10 cellular contexts compared by ENCODE assay signal in genomic region chr19:14775326-14775725, GRCh38. TPM values are rescaled to one million over a fixed set of nuclear protein-coding genes. Genes with fewer than 3 reads are reported as not detected.
DNase-seq lines count a peak whose midpoint lies in the region; ATAC-seq and TF ChIP-seq lines count a peak whose summit lies in the region.
"Not testable (repeated sequence)": the region's sequence is repeated elsewhere in the genome, so short reads cannot be mapped to it uniquely, and the experiment has no call there.
"Had no signal": no experiment of that assay in that cellular context is flagged by ENCODE, and none has a peak within 500 bp of the region (broad histone marks: within the 10 kb centered on the region; RNA-seq: fewer than 3 reads in every experiment).

No MANE protein-coding gene starts in this region.

- H4K5ac ChIP-seq in H9 (ENCODE audit: insufficient read length, low read depth, low read length), result not testable (repeated sequence)

- H2BK12ac ChIP-seq in H9 (ENCODE audit: insufficient read length, low read depth, low read length), result not testable (repeated sequence)

- H3K27ac ChIP-seq in BLaER1 treated with 17β-estradiol and CSF1 and Interleukin-3, amounts not matched to agents 10 nM and 100 nM, result peak overlapping the region; percentile 49 to 86 (median 73); a peak in 21 of 22 replicates
- not testable (repeated sequence) for H3K27ac ChIP-seq in H9 (ENCODE audit: insufficient read length, low read depth, low read length); PC-3 (ENCODE audit: low read length); iPS-20b (ENCODE audit: low read length); stomach
- peak overlapping the region; percentile 81 for H3K27ac ChIP-seq in neutrophil

- H3K9me2 ChIP-seq in PC-3 (replicated peaks; ENCODE audit: low read length), result not testable (repeated sequence)

- H3K4me3 Mint-ChIP-seq in H9, result not testable (repeated sequence)
- H3K4me3 Mint-ChIP-seq in MCF 10A (ENCODE audit: unreplicated experiment), result peak overlapping the region; percentile 74

- CTCF ChIA-PET in PC-3 (lab: Charles Lee), result interaction anchor here (0.6 kb wide), 1 partner anchor 310 kb away, joined by 3 read pairs; no protein-coding TSS in a partner anchor
- CTCF ChIA-PET in MCF 10A (lab: Yijun Ruan, JAX), result interaction anchor here (0.6 to 4.0 kb wide), 2 partner anchors 11 to 130 kb away, joined by 3 to 36 read pairs; no protein-coding TSS in a partner anchor

- not testable (repeated sequence) for H2BK20ac ChIP-seq in H9 (ENCODE audit: low read depth, low read length, poor library complexity, severe bottlenecking)

- not testable (repeated sequence) for H3K18ac ChIP-seq in H9 (ENCODE audit: insufficient read length, low read depth, low read length)

- peaks cover 0 to 15% (median 5%) of the 10 kb centered on the region in 11 experiments; a peak in 7 of 22 replicates for H3K27me3 ChIP-seq in BLaER1 treated with 17β-estradiol and CSF1 and Interleukin-3, amounts not matched to agents 10 nM and 100 nM
- H3K27me3 ChIP-seq in H9 (ENCODE audit: insufficient read depth, low read length); PC-3 (ENCODE audit: low read length); neutrophil: not testable (repeated sequence)
- peaks cover 15% of the 10 kb centered on the region for H3K27me3 ChIP-seq in iPS-20b (ENCODE audit: insufficient read depth, low read length)
- H3K27me3 ChIP-seq in stomach, result peaks cover 4 to 61% (median 18%) of the 10 kb centered on the region in 3 donors

- H3K4me1 Mint-ChIP-seq in H9; MCF 10A (ENCODE audit: insufficient read depth, unreplicated experiment): not testable (repeated sequence)

- not testable (repeated sequence) for H2BK120ac ChIP-seq in H9 (ENCODE audit: low read depth, low read length, poor library complexity, severe bottlenecking)

- H3K56ac ChIP-seq in H9 (ENCODE audit: insufficient read length, low read depth, low read length), result not testable (repeated sequence)

- peak overlapping the region; percentile 1 to 89 (median 74); a peak in 18 of 22 replicates for H3K9ac ChIP-seq in BLaER1 treated with 17β-estradiol and CSF1 and Interleukin-3, amounts not matched to agents 10 nM and 100 nM
- not testable (repeated sequence) for H3K9ac ChIP-seq in H9 (ENCODE audit: extremely low read depth, insufficient read length, low read length); PC-3 (ENCODE audit: low read length); iPS-20b (ENCODE audit: low read depth, low read length)

- not testable (repeated sequence) for H2BK5ac ChIP-seq in H9 (ENCODE audit: insufficient read length, low read length)

- TF ChIP-seq POLR2A in stomach (IDR thresholded peaks at IDR 0.05), result not testable (repeated sequence)

- not testable (repeated sequence) for H3K79me2 ChIP-seq in H9 (ENCODE audit: insufficient read depth, low read length); PC-3 (ENCODE audit: low read length)

- H3K14ac ChIP-seq in H9 (ENCODE audit: insufficient read depth, low read length), result not testable (repeated sequence)

- not testable (repeated sequence) for H3T11ph ChIP-seq in H9 (ENCODE audit: low read length)

- H3K23ac ChIP-seq in H9 (ENCODE audit: insufficient read length, low read depth, low read length), result not testable (repeated sequence)

- H4K8ac ChIP-seq in H9 (replicated peaks; ENCODE audit: insufficient read length, low read depth, low read length), result not testable (repeated sequence)

- intact Hi-C loops in PC-3 (cut with micrococcal nuclease); stomach (cut with DNase I; ENCODE audit: low total_unique reads): not testable (repeated sequence)
- intact Hi-C loops in MCF 10A (cut with micrococcal nuclease), result loop anchor here (5.0 kb wide), 1 partner anchor 88 kb away; no protein-coding TSS in a partner anchor

- peaks cover 12% of the 10 kb centered on the region for H3K23me2 ChIP-seq in H9 (ENCODE audit: insufficient read length, low read depth, low read length, poor library complexity, severe bottlenecking)

- DNase-seq in H9, result peak; percentile 18
- DNase-seq in PC-3; MCF 10A (ENCODE audit: unreplicated experiment); stomach: not testable (repeated sequence)
- DNase-seq in activated CD8-positive, alpha-beta memory T cell treated with anti-CD3 and anti-CD28 coated beads, Interleukin-2, amount 50 U/mL, for 48 hours, result peak; percentile 40

- peaks cover 9 to 57% of the 10 kb centered on the region in 2 experiments; a peak in 4 of 5 replicates for H3K9me3 Mint-ChIP-seq in H9
- not testable (repeated sequence) for H3K9me3 Mint-ChIP-seq in MCF 10A (ENCODE audit: unreplicated experiment)

- H2AK5ac ChIP-seq in H9 (ENCODE audit: insufficient read length, low read length), result not testable (repeated sequence)

- H4K91ac ChIP-seq in H9 (ENCODE audit: insufficient read length, low read depth, low read length), result not testable (repeated sequence)

- peaks cover 0 to 57% (median 25%) of the 10 kb centered on the region in 11 experiments; a peak in 13 of 22 replicates for H4K20me1 ChIP-seq in BLaER1 treated with 17β-estradiol and CSF1 and Interleukin-3, amounts not matched to agents 10 nM and 100 nM
- H4K20me1 ChIP-seq in H9 (ENCODE audit: control insufficient read depth, insufficient read depth, insufficient read length); PC-3 (ENCODE audit: low read length): not testable (repeated sequence)

- H3F3A ChIP-seq in PC-3 (ENCODE audit: low read length, unreplicated experiment), result not testable (repeated sequence)

- H3K4me3 ChIP-seq in BLaER1 treated with 17β-estradiol and CSF1 and Interleukin-3, amounts not matched to agents 10 nM and 100 nM, result peak overlapping the region; percentile 36 to 99 (median 70); a peak in 17 of 20 replicates
- H3K4me3 ChIP-seq in PC-3 (ENCODE audit: low read length) (peak overlapping the region; percentile 82; the same call in 1 of the 2 replicates), iPS-20b (ENCODE audit: low read length) (peak overlapping the region; percentile 69; the same call in 1 of the 2 replicates), neutrophil (ENCODE audit: low read depth in 1 of 2, low read length in 1 of 2) (peak overlapping the region; percentile 68 to 97), stomach (peak overlapping the region in 3 of 4 donors; percentile 29 to 45 (median 42))

- H3K4ac ChIP-seq in H9 (ENCODE audit: low read depth, low read length), result not testable (repeated sequence)

- TF ChIP-seq EP300 in stomach (IDR thresholded peaks at IDR 0.05), result not testable (repeated sequence)

- not testable (repeated sequence) for ATAC-seq in PC-3

- not testable (repeated sequence) for H3K79me1 ChIP-seq in H9 (ENCODE audit: insufficient read depth, low read depth, low read length, poor library complexity, severe bottlenecking)

- not testable (repeated sequence) for TF ChIP-seq CTCF in H9 (conservative IDR thresholded peaks at IDR 0.05); PC-3 (conservative IDR thresholded peaks at IDR 0.05; ENCODE audit: low read depth, low read length); MCF 10A (IDR thresholded peaks at IDR 0.05; ENCODE audit: unreplicated experiment); neutrophil (IDR thresholded peaks at IDR 0.05); stomach (IDR thresholded peaks at IDR 0.05)

- no CpG with 5 or more reads among the region's 8 CpGs for WGBS in H9 (ENCODE audit: extremely low coverage, insufficient read length, low lambda C conversion rate)
- WGBS in stomach, 5 donors, result 67 to 80% (median 78%) methylated on average over 6 to 8 of the region's 8 CpGs

- not testable (repeated sequence) for H2AFZ ChIP-seq in H9 (ENCODE audit: low read length); PC-3 (ENCODE audit: low read length)

- H3K4me1 ChIP-seq in BLaER1 treated with 17β-estradiol and CSF1 and Interleukin-3, amounts not matched to agents 10 nM and 100 nM, result peaks cover 72 to 89% (median 77%) of the 10 kb centered on the region in 10 experiments
- H3K4me1 ChIP-seq in H9 (ENCODE audit: insufficient read depth, low read length); PC-3 (ENCODE audit: insufficient read depth, low read length); iPS-20b (ENCODE audit: insufficient read depth, low read length): not testable (repeated sequence)
- H3K4me1 ChIP-seq in neutrophil (ENCODE audit: control insufficient read depth in 1 of 2, insufficient read depth in 1 of 2, low read depth in 1 of 2, low read length in 1 of 2) (peaks cover 15 to 23% of the 10 kb centered on the region in 2 experiments), stomach (peaks cover 0 to 13% (median 5%) of the 10 kb centered on the region in 4 donors)

- not testable (repeated sequence) for H3K27ac Mint-ChIP-seq in H9; MCF 10A (ENCODE audit: low read depth, unreplicated experiment)

- peak overlapping the region; percentile 74 to 98 (median 90) for H3K4me2 ChIP-seq in BLaER1 treated with 17β-estradiol and CSF1 and Interleukin-3, amounts not matched to agents 10 nM and 100 nM
- H3K4me2 ChIP-seq in H9 (ENCODE audit: insufficient read depth, insufficient read length, low read length) (peak overlapping the region; percentile 73), PC-3 (ENCODE audit: low read length) (peak overlapping the region; percentile 97; the same call in 1 of the 2 replicates)

- H2BK15ac ChIP-seq in H9 (ENCODE audit: low read depth, low read length), result not testable (repeated sequence)

- peaks cover 22% of the 10 kb centered on the region for H3K27me3 Mint-ChIP-seq in H9 (ENCODE audit: low read depth)
- not testable (repeated sequence) for H3K27me3 Mint-ChIP-seq in MCF 10A (ENCODE audit: insufficient read depth, unreplicated experiment)

- not testable (repeated sequence) for BruUV-seq in PC-3 (replicated peaks; lab: Mats Ljungman, UMichigan); MCF 10A (replicated peaks; lab: Mats Ljungman, UMichigan)

- peaks cover 0 to 51% (median 33%) of the 10 kb centered on the region in 11 experiments; a peak in 17 of 22 replicates for H3K36me3 ChIP-seq in BLaER1 treated with 17β-estradiol and CSF1 and Interleukin-3, amounts not matched to agents 10 nM and 100 nM
- not testable (repeated sequence) for H3K36me3 ChIP-seq in PC-3 (ENCODE audit: low read depth, low read length); iPS-20b (ENCODE audit: insufficient read depth, low read depth, low read length); stomach
- H3K36me3 ChIP-seq in neutrophil, result peaks cover 30% of the 10 kb centered on the region

- not testable (repeated sequence) for H3K9me3 ChIP-seq in BLaER1 treated with 17β-estradiol and CSF1 and Interleukin-3, amounts not matched to agents 10 nM and 100 nM (replicated peaks in 1 of 11); H9 (ENCODE audit: control insufficient read depth, low read depth, low read length); PC-3 (ENCODE audit: low read length); iPS-20b (ENCODE audit: insufficient read depth, low read depth, low read length); neutrophil; stomach

- POLR2A ChIA-PET in PC-3 (lab: Charles Lee; ENCODE audit: unreplicated experiment), result not testable (repeated sequence)
- POLR2A ChIA-PET in MCF 10A (lab: Yijun Ruan, JAX), result interaction anchor here (0.6 to 0.7 kb wide), 2 partner anchors 202 to 370 kb away, joined by 3 read pairs; no protein-coding TSS in a partner anchor

- not testable (repeated sequence) for H3K36me3 Mint-ChIP-seq in H9 (ENCODE audit: insufficient read depth in 1 of 3, low read depth in 3 of 3)
- peaks cover 25% of the 10 kb centered on the region for H3K36me3 Mint-ChIP-seq in MCF 10A (ENCODE audit: insufficient read depth, unreplicated experiment)

RNA-seq across cellular contexts. Expression of gene ADGRE2, which starts 3.0 kb away (rescaled TPM):
- total RNA-seq in H9 (2021), result 1.2 and 1.4 TPM in 2 replicates
- 2.5 and 4.2 TPM in 2 replicates for total RNA-seq in PC-3 (2014; rRNA removed)
- total RNA-seq in MCF 10A (2022), result 6.9 and 8.0 TPM in 2 replicates
- total RNA-seq in stomach, result 1 to 10 TPM in 4 of 5 donors, not detected in 1; 1.5 to 9.6 (median 4.1) TPM
- 1 to 10 TPM in 1 of 3 donors, under 1 TPM in 2; 0.28 to 1.7 (median 1.00) TPM for polyA plus RNA-seq in stomach

RNA-seq across cellular contexts. Expression of gene OR7A5, which starts 59.7 kb away (rescaled TPM):
- total RNA-seq in H9 (2021) (not detected in 2 replicates), PC-3 (2014; rRNA removed) (not detected in 2 replicates), MCF 10A (2022) (not detected in 2 replicates), stomach (not detected)
- not detected for polyA plus RNA-seq in stomach
- total RNA-seq: CD4-positive, alpha-beta T cell; Right ventricle myocardium superior had no signal

RNA-seq across cellular contexts. Expression of gene OR7C1, which starts 59.7 kb away (rescaled TPM):
- total RNA-seq in H9 (2021), result not detected in 2 replicates
- total RNA-seq in PC-3 (2014; rRNA removed), result not detected in 2 replicates
- total RNA-seq in MCF 10A (2022), result not detected in 2 replicates
- not detected for total RNA-seq in stomach
- not detected for polyA plus RNA-seq in stomach
- total RNA-seq: CD4-positive, alpha-beta T cell; Right ventricle myocardium superior had no signal
